ENCODE assay signal across 8 cellular contexts in genomic region chr22:37674951-37675929, GRCh38. TPM values are rescaled to one million over a fixed set of nuclear protein-coding genes. Genes with fewer than 3 reads are reported as not detected.
DNase-seq lines count a peak whose midpoint lies in the region; ATAC-seq and TF ChIP-seq lines count a peak whose summit lies in the region.

Gene LGALS1, plus strand, starts transcription at chr22:37675636. Its CDS starts 67 bp downstream, at chr22:37675703.

- CTCF ChIA-PET in activated CD4-positive, alpha-beta T cell treated with anti-CD3 and anti-CD28 coated beads for 36 hours (lab: Charles Lee) = interaction anchor here (0.6 to 5.7 kb wide), 7 partner anchors 14 to 76 kb away, joined by 3 to 36 read pairs (median 4); partner anchors contain the start of gene PDXP

- ATAC-seq in activated CD4-positive, alpha-beta T cell treated with anti-CD3 and anti-CD28 coated beads for 36 hours = peak; percentile 54
- ATAC-seq in left lung = peak; percentile 85
- ATAC-seq in GM19463 (IDR thresholded peaks at IDR 0.05; ENCODE audit: unreplicated experiment) = no peak

- no peaks in the 10 kb centered on the region for H3K9me3 Mint-ChIP-seq in activated CD4-positive, alpha-beta T cell treated with anti-CD3 and anti-CD28 coated beads for 36 hours (ENCODE audit: low read depth)

- H3K4me1 ChIP-seq in left lung = peaks cover 10 to 58% of the 10 kb centered on the region in 2 donors

- H3K4me3 Mint-ChIP-seq in activated CD4-positive, alpha-beta T cell treated with anti-CD3 and anti-CD28 coated beads for 36 hours = peak within 1 kb of the TSS; percentile 89

- DNase-seq in GM04504 (ENCODE audit: low read depth) (peak; percentile 97), HFF-Myc (ENCODE audit: extremely low read depth, low read depth) (peak; percentile 93), NCI-H2227 treated with DMSO at 0.1 percent for 48 hours (lab: John Stamatoyannopoulos, UW) (peak; percentile 19), dermis microvascular lymphatic vessel endothelial cell (ENCODE audit: low read depth in 2 of 2) (peak; percentile 59 to 89), left lung (peak; percentile 95 to 98)
- DNase-seq in activated CD4-positive, alpha-beta T cell treated with anti-CD3 and anti-CD28 coated beads for 36 hours = peak; percentile 87
- DNase-seq in stimulated activated CD4-positive, alpha-beta T cell treated with anti-CD3 and anti-CD28 coated beads, Interleukin-4, amount 100 ng/mL, for 24 hours = peak; percentile 52

- H3K9me3 ChIP-seq in left lung = no peaks in the 10 kb centered on the region

- peak within 1 kb of the TSS; percentile 96 for H3K27ac Mint-ChIP-seq in activated CD4-positive, alpha-beta T cell treated with anti-CD3 and anti-CD28 coated beads for 36 hours

- peaks cover 0 to 26% of the 10 kb centered on the region in 2 donors for H3K36me3 ChIP-seq in left lung

- no peaks in the 10 kb centered on the region for H3K27me3 Mint-ChIP-seq in activated CD4-positive, alpha-beta T cell treated with anti-CD3 and anti-CD28 coated beads for 36 hours

- H3K4me3 ChIP-seq in HFF-Myc (replicated peaks; ENCODE audit: low read depth, low read length) (peak within 1 kb of the TSS; percentile 88), left lung (peak within 1 kb of the TSS; percentile 45 to 77)

- POLR2A ChIA-PET in activated CD4-positive, alpha-beta T cell treated with anti-CD3 and anti-CD28 coated beads for 36 hours (lab: Charles Lee) = interaction anchor here (0.5 to 1.4 kb wide), 9 partner anchors 11 to 130 kb away, joined by 3 to 5 read pairs (median 3); partner anchors contain the start of genes NOL12 and PDXP

- peaks cover 12% of the 10 kb centered on the region for H3K36me3 Mint-ChIP-seq in activated CD4-positive, alpha-beta T cell treated with anti-CD3 and anti-CD28 coated beads for 36 hours (ENCODE audit: low read depth)

- peaks cover 58% of the 10 kb centered on the region for H3K4me1 Mint-ChIP-seq in activated CD4-positive, alpha-beta T cell treated with anti-CD3 and anti-CD28 coated beads for 36 hours

- no peaks in the 10 kb centered on the region for H3K27me3 ChIP-seq in left lung

- intact Hi-C loops in activated CD4-positive, alpha-beta T cell treated with anti-CD3 and anti-CD28 coated beads for 36 hours (cut with DNase I, micrococcal nuclease) = loop anchor here in 1 of 2 experiments (5.0 to 10.0 kb wide), 3 partner anchors 188 to 1080 kb away; partner anchors contain the start of genes MFNG, RAC2 and SUN2
- intact Hi-C loops in left lung (cut with DNase I) = no loop called here

- peak within 1 kb of the TSS; percentile 90 to 94 for H3K27ac ChIP-seq in left lung

- TF ChIP-seq CTCF in HFF-Myc (IDR thresholded peaks at IDR 0.05; ENCODE audit: low read depth, low read length, missing control alignments) (no peak), left lung (IDR thresholded peaks at IDR 0.05) (no peak)

RNA-seq across cellular contexts. Expression of gene LGALS1, which starts in this region (rescaled TPM):
- total RNA-seq in activated CD4-positive, alpha-beta T cell treated with anti-CD3 and anti-CD28 coated beads for 36 hours = 100 to 1,000 TPM; 522 to 663 TPM
- total RNA-seq in dermis microvascular lymphatic vessel endothelial cell (3,435 and 6,925 TPM in 2 replicates), left lung (100 to 1,000 TPM; 826 to 851 TPM)

Comparison
In these comparisons a context has a peak if more than half of its experiments do, and no peak if none do; other contexts are left out.
1. DNase-seq: peak in every context shown above with its lines; median percentile 97 in GM04504; 96 in left lung; 93 in HFF-Myc; 87 in activated CD4-positive, alpha-beta T cell treated with anti-CD3 and anti-CD28 coated beads for 36 hours; 74 in dermis microvascular lymphatic vessel endothelial cell; 52 in stimulated activated CD4-positive, alpha-beta T cell treated with anti-CD3 and anti-CD28 coated beads, Interleukin-4, amount 100 ng/mL, for 24 hours; 19 in NCI-H2227 treated with DMSO at 0.1 percent for 48 hours.